In genomic region chr11:70398834-70399680, GRCh38 we compare ENCODE assay signal across 8 cellular contexts. TPM values are rescaled to one million over a fixed set of nuclear protein-coding genes. Genes with fewer than 3 reads are reported as not detected.
DNase-seq lines count a peak whose midpoint lies in the region; TF ChIP-seq lines count a peak whose summit lies in the region.

No MANE protein-coding gene starts in this region.

- no peaks in the 10 kb centered on the region for H3K9me3 Mint-ChIP-seq in brain

- TF ChIP-seq CTCF in 22Rv1 (IDR thresholded peaks at IDR 0.05) (no peak), HFF-Myc (IDR thresholded peaks at IDR 0.05; ENCODE audit: low read depth, low read length, missing control alignments) (no peak), brain (conservative IDR thresholded peaks at IDR 0.05) (no peak), lower leg skin (IDR thresholded peaks at IDR 0.05) (no peak), transverse colon (IDR thresholded peaks at IDR 0.05) (no peak)

- H3K36me3 Mint-ChIP-seq in brain: peaks cover 10% of the 10 kb centered on the region

- H3K4me3 ChIP-seq in HFF-Myc (replicated peaks; ENCODE audit: low read depth, low read length) (peak overlapping the region; percentile 99), lower leg skin (ENCODE audit: low read depth, poor library complexity, severe bottlenecking) (peak overlapping the region; percentile 94), transverse colon (peak overlapping the region; percentile 52 to 98 (median 94))

- no peak for TF ChIP-seq POLR2A in lower leg skin (IDR thresholded peaks at IDR 0.05)
- TF ChIP-seq POLR2A in transverse colon (IDR thresholded peaks at IDR 0.05): no peak

- no peak for TF ChIP-seq EP300 in transverse colon (IDR thresholded peaks at IDR 0.05; ENCODE audit: low read depth)

- peak overlapping the region; percentile 90 for H3K27ac ChIP-seq in 22Rv1
- peak overlapping the region; percentile 78 to 96 (median 90) for H3K27ac ChIP-seq in transverse colon

- H3K27me3 Mint-ChIP-seq in brain: peaks cover 6% of the 10 kb centered on the region

- DNase-seq in HFF-Myc (ENCODE audit: extremely low read depth, low read depth) (no peak), lower leg skin (ENCODE audit: low spot score in 2 of 2) (no peak), transverse colon (peak; percentile 26), NCI-H1694 treated with DMSO at 0.1 percent for 48 hours (lab: John Stamatoyannopoulos, UW) (no peak), SHP77 treated with DMSO at 0.1 percent for 48 hours (lab: John Stamatoyannopoulos, UW) (no peak), GDM1 (lab: John Stamatoyannopoulos, UW) (no peak)

- H3K4me3 Mint-ChIP-seq in brain: peak overlapping the region; percentile 84 to 94 (median 88)

- intact Hi-C loops in lower leg skin (cut with DNase I; ENCODE audit: low total_unique reads): no loop called here
- intact Hi-C loops in transverse colon (cut with DNase I; ENCODE audit: low total_unique reads): no loop called here

- no peaks in the 10 kb centered on the region for H3K36me3 ChIP-seq in transverse colon

- H3K4me1 Mint-ChIP-seq in brain: peaks cover 40% of the 10 kb centered on the region

- peak overlapping the region; percentile 81 to 95 (median 88) for H3K27ac Mint-ChIP-seq in brain

- WGBS in lower leg skin, 2 donors: 1 to 2% methylated on average over 39 to 42 of the region's 42 CpGs
- WGBS in transverse colon (ENCODE audit: low coverage in 1 of 2), 2 donors: 5 to 10% methylated on average over 17 to 42 of the region's 42 CpGs

- peaks cover 3% of the 10 kb centered on the region for H3K27me3 ChIP-seq in transverse colon

- H3K4me1 ChIP-seq in transverse colon: peaks cover 11 to 42% (median 25%) of the 10 kb centered on the region in 4 donors

- in situ Hi-C loops in transverse colon (cut with MboI; ENCODE audit: low pct_ligation_motif_present in 1 of 4, low pct_unique_long_range_greater_than_20kb in 1 of 4, low sequenced_read_pairs in 3 of 4): no loop called here

- H3K9me3 ChIP-seq in transverse colon: no peaks in the 10 kb centered on the region

RNA-seq across cellular contexts. Expression of gene CTTN, which starts 0.7 kb away (rescaled TPM):
- 57.5 TPM for polyA plus RNA-seq in brain (ENCODE audit: insufficient read depth, low read depth, low replicate concordance)
- total RNA-seq in lower leg skin (100 to 1,000 TPM; 251 to 343 (median 288) TPM), transverse colon (100 to 1,000 TPM; 203 to 449 (median 365) TPM)
